Comparison of ENCODE assay signal across 19 cellular contexts in the genomic region with DNA sequence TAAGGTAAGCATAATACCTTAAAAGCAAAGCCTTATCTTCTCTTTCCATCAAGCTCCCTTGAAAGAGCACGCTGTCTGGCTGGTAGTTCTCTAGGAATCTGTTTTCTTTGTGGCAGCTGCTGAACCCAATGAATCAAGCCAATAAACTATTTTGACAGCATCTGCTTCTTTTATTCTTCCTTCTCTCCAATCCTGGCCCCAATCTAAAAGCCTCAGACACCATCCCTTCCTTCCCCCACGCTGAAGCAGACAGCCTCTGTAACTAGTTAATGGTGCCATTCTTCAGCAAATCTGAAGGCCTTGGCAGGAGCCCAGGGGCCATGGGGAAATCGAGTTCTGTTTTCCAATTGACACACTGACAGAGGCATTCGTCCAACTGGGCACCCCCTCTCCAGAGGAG.
DNase-seq lines count a peak whose midpoint lies in the region; ATAC-seq and TF ChIP-seq lines count a peak whose summit lies in the region.
"Had no signal": no experiment of that assay in that cellular context is flagged by ENCODE, and none has a peak within 500 bp of the region (broad histone marks: within the 10 kb centered on the region; RNA-seq: fewer than 3 reads in every experiment).

No MANE protein-coding gene starts in this region.

- peak; percentile 32 for DNase-seq in Caki2 (ENCODE audit: low read depth)
- peak; percentile 26 for DNase-seq in SK-N-SH
- DNase-seq in hippocampal formation (lab: John Stamatoyannopoulos, UW) = peak; percentile 3 to 13
- no peak for DNase-seq in progenitor cell of endocrine pancreas (ENCODE audit: low spot score, unreplicated experiment)
- no peak for DNase-seq in ACHN
- DNase-seq in spleen = no peak
- DNase-seq in G401 (ENCODE audit: low spot score) = no peak
- no peak for DNase-seq in activated T-cell treated with anti-CD3 and anti-CD28 coated beads, Interleukin-2, amount 50 U/mL, for 72 hours
- DNase-seq: activated CD4-positive, alpha-beta T cell treated with anti-CD3 and anti-CD28 coated beads, Interleukin-2, amount 50 U/mL, for 48 hours; activated naive CD8-positive, alpha-beta T cell treated with anti-CD3 and anti-CD28 coated beads, Interleukin-2, amount 10 ng/mL, durations not matched to agents 7 days and 5 days; activated T-cell treated with anti-CD3 and anti-CD28 coated beads, Interleukin-2, amount 50 U/mL, for 48 hours; effector memory CD4-positive, alpha-beta T cell; NCI-H1694; NCI-H510A treated with DMSO at 0.1 percent for 48 hours; occipital lobe; stimulated activated naive B cell treated with anti-CD40 and anti-IgM and Interleukin-4, amounts not matched to agents 10 μg/mL and 1 μg/mL and 100 μg/mL, for 72 hours; uterus had no signal

- no peak for TF ChIP-seq POLR2A in spleen (IDR thresholded peaks at IDR 0.05)

- no peak overlapping the region for H3K4me3 ChIP-seq in SK-N-SH (ENCODE audit: low read depth in 2 of 2, low read length in 1 of 2)
- H3K4me3 ChIP-seq in spleen = no peak overlapping the region
- H3K4me3 ChIP-seq: uterus had no signal

- POLR2A ChIA-PET in SK-N-SH (lab: Yijun Ruan, JAX) = no interaction called here

- TF ChIP-seq RAD21 in SK-N-SH (IDR thresholded peaks at IDR 0.05; ENCODE audit: low read length) = no peak

- no peaks in the 10 kb centered on the region for H3K27me3 Mint-ChIP-seq in progenitor cell of endocrine pancreas
- peaks cover 10% of the 10 kb centered on the region for H3K27me3 Mint-ChIP-seq in activated T-cell treated with anti-CD3 and anti-CD28 coated beads, Interleukin-2, amount 50 U/mL, for 72 hours (ENCODE audit: low read depth)
- H3K27me3 Mint-ChIP-seq: stimulated activated naive B cell treated with anti-CD40 and anti-IgM and Interleukin-4, amounts not matched to agents 10 μg/mL and 1 μg/mL and 100 μg/mL, for 72 hours had no signal

- H3K27me3 ChIP-seq in SK-N-SH (ENCODE audit: insufficient read depth) (no peaks in the 10 kb centered on the region), spleen (replicated peaks in 1 of 7) (peaks cover 0 to 9% (median 0%) of the 10 kb centered on the region in 7 donors)
- H3K27me3 ChIP-seq: uterus had no signal

- no peaks in the 10 kb centered on the region for H3K9me3 ChIP-seq in SK-N-SH
- H3K9me3 ChIP-seq in spleen = peaks cover 0 to 6% (median 2%) of the 10 kb centered on the region in 8 donors
- H3K9me3 ChIP-seq: uterus had no signal

- H3K9me3 Mint-ChIP-seq in progenitor cell of endocrine pancreas (ENCODE audit: low read depth) = peaks cover 4% of the 10 kb centered on the region
- H3K9me3 Mint-ChIP-seq in activated T-cell treated with anti-CD3 and anti-CD28 coated beads, Interleukin-2, amount 50 U/mL, for 72 hours = peaks cover 2% of the 10 kb centered on the region in 2 donors

- in situ Hi-C loops in Caki2 (cut with HindIII; ENCODE audit: low pct_unique_long_range_greater_than_20kb, low sequenced_read_pairs) = no loop called here
- in situ Hi-C loops in ACHN (cut with HindIII; ENCODE audit: low pct_ligation_motif_present, low pct_unique_long_range_greater_than_20kb, low sequenced_read_pairs) = no loop called here
- in situ Hi-C loops in G401 (cut with HindIII; ENCODE audit: low sequenced_read_pairs) = no loop called here

- 5% methylated on average over 4 of the region's 4 CpGs for WGBS in SK-N-SH (ENCODE audit: low lambda C conversion rate)
- 15 to 27% (median 22%) methylated on average over 4 of the region's 4 CpGs for WGBS in spleen, 5 donors

- H3K4me1 ChIP-seq in SK-N-SH (ENCODE audit: control insufficient read depth in 1 of 2, insufficient read depth in 2 of 2, low read depth in 1 of 2, low read length in 1 of 2) (peaks cover 8 to 14% of the 10 kb centered on the region in 2 experiments; a peak in 2 of 4 replicates), spleen (no peaks in the 10 kb centered on the region)
- H3K4me1 ChIP-seq: uterus had no signal

- TF ChIP-seq EP300 in SK-N-SH (IDR thresholded peaks at IDR 0.05; ENCODE audit: borderline replicate concordance in 1 of 2, low read depth in 1 of 2, low read length in 1 of 2) = no peak; a peak in 1 of 4 replicates

- no peaks in the 10 kb centered on the region for H3K36me3 Mint-ChIP-seq in progenitor cell of endocrine pancreas (ENCODE audit: insufficient read depth)
- H3K36me3 Mint-ChIP-seq in activated T-cell treated with anti-CD3 and anti-CD28 coated beads, Interleukin-2, amount 50 U/mL, for 72 hours (ENCODE audit: insufficient read depth in 2 of 2) = no peaks in the 10 kb centered on the region
- H3K36me3 Mint-ChIP-seq: activated naive CD8-positive, alpha-beta T cell treated with anti-CD3 and anti-CD28 coated beads, Interleukin-2, amount 10 ng/mL, durations not matched to agents 7 days and 5 days; stimulated activated naive B cell treated with anti-CD40 and anti-IgM and Interleukin-4, amounts not matched to agents 10 μg/mL and 1 μg/mL and 100 μg/mL, for 72 hours had no signal

- H2AFZ ChIP-seq in SK-N-SH (ENCODE audit: low read depth) = no peak overlapping the region

- TF ChIP-seq CTCF in SK-N-SH (IDR thresholded peaks at IDR 0.05) (no peak), progenitor cell of endocrine pancreas (IDR thresholded peaks at IDR 0.05; ENCODE audit: unreplicated experiment) (no peak), spleen (IDR thresholded peaks at IDR 0.05 in 8 of 11, conservative IDR thresholded peaks at IDR 0.05 in 3 of 11) (no peak)

- peak overlapping the region in 1 of 2 experiments; percentile 85; a peak in 2 of 4 replicates for H3K27ac ChIP-seq in SK-N-SH (ENCODE audit: low read depth in 2 of 2, low read length in 1 of 2)
- H3K27ac ChIP-seq in spleen = no peak overlapping the region
- H3K27ac ChIP-seq: foreskin keratinocyte, uterus had no signal

- no peaks in the 10 kb centered on the region for H3F3A ChIP-seq in SK-N-SH (replicated peaks; ENCODE audit: insufficient read depth)

- no peaks in the 10 kb centered on the region for H3K9me2 ChIP-seq in SK-N-SH

- intact Hi-C loops in spleen (cut with DNase I; ENCODE audit: low total_unique reads) = no loop called here

- H4K20me1 ChIP-seq in SK-N-SH (ENCODE audit: insufficient read depth) = no peaks in the 10 kb centered on the region

- ATAC-seq in activated T-cell treated with anti-CD3 and anti-CD28 coated beads, Interleukin-2, amount 50 U/mL, for 72 hours (replicated peaks in 1 of 2) = no peak
- ATAC-seq: stimulated activated naive B cell treated with anti-CD40 and anti-IgM and Interleukin-4, amounts not matched to agents 10 μg/mL and 1 μg/mL and 100 μg/mL, for 72 hours had no signal

- H3K36me3 ChIP-seq in SK-N-SH (replicated peaks in 1 of 2; ENCODE audit: control insufficient read depth in 1 of 2, insufficient read depth in 2 of 2, low read length in 1 of 2) = no peaks in the 10 kb centered on the region
- no peaks in the 10 kb centered on the region for H3K36me3 ChIP-seq in spleen
- H3K36me3 ChIP-seq: uterus had no signal

- CTCF ChIA-PET in SK-N-SH (lab: Yijun Ruan, JAX) = interaction anchor here (0.6 to 1.4 kb wide), 3 partner anchors 11 to 438 kb away, joined by 3 to 6 read pairs (median 3); no protein-coding TSS in a partner anchor

- peak overlapping the region; percentile 50 for H3K27ac Mint-ChIP-seq in progenitor cell of endocrine pancreas
- no peak overlapping the region for H3K27ac Mint-ChIP-seq in activated T-cell treated with anti-CD3 and anti-CD28 coated beads, Interleukin-2, amount 50 U/mL, for 72 hours
- H3K27ac Mint-ChIP-seq: activated naive CD8-positive, alpha-beta T cell treated with anti-CD3 and anti-CD28 coated beads, Interleukin-2, amount 10 ng/mL, durations not matched to agents 7 days and 5 days; B cell; stimulated activated naive B cell treated with anti-CD40 and anti-IgM and Interleukin-4, amounts not matched to agents 10 μg/mL and 1 μg/mL and 100 μg/mL, for 72 hours had no signal

- no peak overlapping the region for H3K4me2 ChIP-seq in SK-N-SH

- no peaks in the 10 kb centered on the region for H3K79me2 ChIP-seq in SK-N-SH (ENCODE audit: insufficient read depth)

- no peak overlapping the region for H3K9ac ChIP-seq in SK-N-SH

- no peak overlapping the region for H3K4me3 Mint-ChIP-seq in progenitor cell of endocrine pancreas (ENCODE audit: low read depth)
- H3K4me3 Mint-ChIP-seq in activated T-cell treated with anti-CD3 and anti-CD28 coated beads, Interleukin-2, amount 50 U/mL, for 72 hours = no peak overlapping the region
- H3K4me3 Mint-ChIP-seq: activated naive CD8-positive, alpha-beta T cell treated with anti-CD3 and anti-CD28 coated beads, Interleukin-2, amount 10 ng/mL, durations not matched to agents 7 days and 5 days; B cell; stimulated activated naive B cell treated with anti-CD40 and anti-IgM and Interleukin-4, amounts not matched to agents 10 μg/mL and 1 μg/mL and 100 μg/mL, for 72 hours had no signal

- peaks cover 51% of the 10 kb centered on the region for H3K4me1 Mint-ChIP-seq in progenitor cell of endocrine pancreas (ENCODE audit: low read depth)
- H3K4me1 Mint-ChIP-seq in activated T-cell treated with anti-CD3 and anti-CD28 coated beads, Interleukin-2, amount 50 U/mL, for 72 hours (ENCODE audit: low read depth) = no peaks in the 10 kb centered on the region
- H3K4me1 Mint-ChIP-seq: B cell; stimulated activated naive B cell treated with anti-CD40 and anti-IgM and Interleukin-4, amounts not matched to agents 10 μg/mL and 1 μg/mL and 100 μg/mL, for 72 hours had no signal

TF ChIP-seq in SK-N-SH, 30 proteins besides CTCF, POLR2A, EP300 and RAD21 (continues in another document):
- TF ChIP-seq EZH2phosphoT487 (IDR thresholded peaks at IDR 0.05; ENCODE audit: borderline replicate concordance, low read depth) = no peak
- no peak for TF ChIP-seq SMC3 (IDR thresholded peaks at IDR 0.05; ENCODE audit: low read depth, low read length)
- no peak for TF ChIP-seq RFX5 (IDR thresholded peaks at IDR 0.05; ENCODE audit: low read length)
- TF ChIP-seq, protein P1, sequence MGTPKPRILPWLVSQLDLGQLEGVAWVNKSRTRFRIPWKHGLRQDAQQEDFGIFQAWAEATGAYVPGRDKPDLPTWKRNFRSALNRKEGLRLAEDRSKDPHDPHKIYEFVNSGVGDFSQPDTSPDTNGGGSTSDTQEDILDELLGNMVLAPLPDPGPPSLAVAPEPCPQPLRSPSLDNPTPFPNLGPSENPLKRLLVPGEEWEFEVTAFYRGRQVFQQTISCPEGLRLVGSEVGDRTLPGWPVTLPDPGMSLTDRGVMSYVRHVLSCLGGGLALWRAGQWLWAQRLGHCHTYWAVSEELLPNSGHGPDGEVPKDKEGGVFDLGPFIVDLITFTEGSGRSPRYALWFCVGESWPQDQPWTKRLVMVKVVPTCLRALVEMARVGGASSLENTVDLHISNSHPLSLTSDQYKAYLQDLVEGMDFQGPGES (IDR thresholded peaks at IDR 0.05; ENCODE audit: low read depth, low read length) = no peak
- TF ChIP-seq, protein P2, sequence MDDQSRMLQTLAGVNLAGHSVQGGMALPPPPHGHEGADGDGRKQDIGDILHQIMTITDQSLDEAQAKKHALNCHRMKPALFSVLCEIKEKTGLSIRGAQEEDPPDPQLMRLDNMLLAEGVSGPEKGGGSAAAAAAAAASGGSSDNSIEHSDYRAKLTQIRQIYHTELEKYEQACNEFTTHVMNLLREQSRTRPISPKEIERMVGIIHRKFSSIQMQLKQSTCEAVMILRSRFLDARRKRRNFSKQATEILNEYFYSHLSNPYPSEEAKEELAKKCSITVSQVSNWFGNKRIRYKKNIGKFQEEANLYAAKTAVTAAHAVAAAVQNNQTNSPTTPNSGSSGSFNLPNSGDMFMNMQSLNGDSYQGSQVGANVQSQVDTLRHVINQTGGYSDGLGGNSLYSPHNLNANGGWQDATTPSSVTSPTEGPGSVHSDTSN (IDR thresholded peaks at IDR 0.05) = 0 out of 2 replicates have a peak, but pooled peaks have one; percentile 29

Comparison
In these comparisons a context has a peak if more than half of its experiments do, and no peak if none do; other contexts are left out.
1. DNase-seq: peak in Caki2 (single experiment), SK-N-SH (single experiment) and hippocampal formation (2 of 2); none in progenitor cell of endocrine pancreas (single experiment), ACHN (single experiment), spleen (single experiment), G401 (single experiment) and activated T-cell treated with anti-CD3 and anti-CD28 coated beads, Interleukin-2, amount 50 U/mL, for 72 hours (0 of 2).